In the genomic region with DNA sequence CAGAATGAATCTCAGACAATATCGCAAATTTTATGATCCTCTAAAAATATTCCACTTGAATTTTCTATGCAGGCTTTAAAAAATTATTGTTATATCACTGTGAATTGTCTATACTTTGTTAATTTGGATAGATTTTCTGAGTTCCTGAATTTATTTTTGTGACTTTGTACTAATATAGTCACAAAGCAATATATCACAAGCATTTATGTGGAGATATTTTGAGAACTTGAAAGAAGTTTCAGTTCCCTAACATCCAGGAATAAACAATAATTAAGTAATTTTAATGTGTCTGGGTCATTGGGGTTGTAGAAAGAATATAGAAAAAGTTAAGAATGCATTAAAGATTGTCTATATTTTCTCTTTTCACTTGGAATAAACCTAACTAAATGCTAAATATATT, we compare ENCODE assay signal across 24 cellular contexts. TPM values are rescaled to one million over a fixed set of nuclear protein-coding genes. Genes with fewer than 3 reads are reported as not detected.
"Had no signal": no experiment of that assay in that cellular context is flagged by ENCODE, and none has a peak within 500 bp of the region (broad histone marks: within the 10 kb centered on the region; RNA-seq: fewer than 3 reads in every experiment).

No MANE protein-coding gene starts in this region.

- H3K27me3 Mint-ChIP-seq: activated CD4-positive, alpha-beta memory T cell treated with anti-CD3 and anti-CD28 coated beads, Interleukin-2, amount 10 ng/mL, durations not matched to agents 7 days and 5 days; activated CD4-positive, alpha-beta T cell treated with anti-CD3 and anti-CD28 coated beads for 36 hours; activated naive CD4-positive, alpha-beta T cell treated with anti-CD3 and anti-CD28 coated beads, Interleukin-2, amount 10 ng/mL, durations not matched to agents 7 days and 5 days had no signal

- H3K27me3 ChIP-seq: brain microvascular endothelial cell, cardiac muscle cell had no signal

- H3K4me3 Mint-ChIP-seq: activated CD4-positive, alpha-beta memory T cell treated with anti-CD3 and anti-CD28 coated beads, Interleukin-2, amount 10 ng/mL, durations not matched to agents 7 days and 5 days; activated CD4-positive, alpha-beta T cell treated with anti-CD3 and anti-CD28 coated beads for 36 hours; activated naive CD4-positive, alpha-beta T cell treated with anti-CD3 and anti-CD28 coated beads, Interleukin-2, amount 10 ng/mL, durations not matched to agents 7 days and 5 days; activated naive CD8-positive, alpha-beta T cell treated with anti-CD3 and anti-CD28 coated beads for 36 hours; activated T-cell treated with anti-CD3 and anti-CD28 coated beads, Interleukin-2, amount 50 U/mL, for 72 hours had no signal

- H3K4me3 ChIP-seq: cardiac muscle cell, SK-N-MC had no signal

- H3K36me3 ChIP-seq: brain microvascular endothelial cell, cardiac muscle cell, WERI-Rb-1 had no signal

- H3K4me1 Mint-ChIP-seq: activated CD4-positive, alpha-beta memory T cell treated with anti-CD3 and anti-CD28 coated beads, Interleukin-2, amount 10 ng/mL, durations not matched to agents 7 days and 5 days; activated CD4-positive, alpha-beta T cell treated with anti-CD3 and anti-CD28 coated beads for 36 hours; activated naive CD4-positive, alpha-beta T cell treated with anti-CD3 and anti-CD28 coated beads, Interleukin-2, amount 10 ng/mL, durations not matched to agents 7 days and 5 days; activated naive CD8-positive, alpha-beta T cell treated with anti-CD3 and anti-CD28 coated beads for 36 hours had no signal

- H3K27ac ChIP-seq: brain microvascular endothelial cell, cardiac muscle cell, KMS-11, SK-N-MC, WERI-Rb-1 had no signal

- ATAC-seq: activated CD4-positive, alpha-beta T cell treated with anti-CD3 and anti-CD28 coated beads for 36 hours; activated T-cell treated with anti-CD3 and anti-CD28 coated beads, Interleukin-2, amount 50 U/mL, for 72 hours; Panc1; Right ventricle myocardium inferior had no signal

- H3K27ac Mint-ChIP-seq: activated CD4-positive, alpha-beta memory T cell treated with anti-CD3 and anti-CD28 coated beads, Interleukin-2, amount 10 ng/mL, durations not matched to agents 7 days and 5 days; activated CD4-positive, alpha-beta T cell treated with anti-CD3 and anti-CD28 coated beads for 36 hours; activated naive CD4-positive, alpha-beta T cell treated with anti-CD3 and anti-CD28 coated beads, Interleukin-2, amount 10 ng/mL, durations not matched to agents 7 days and 5 days; activated naive CD8-positive, alpha-beta T cell treated with anti-CD3 and anti-CD28 coated beads for 36 hours; activated T-cell treated with anti-CD3 and anti-CD28 coated beads, Interleukin-2, amount 50 U/mL, for 72 hours; activated T-helper 2 cell treated with anti-CD3 and anti-CD28 coated beads, Interferon-gamma antibody, Interleukin-2, Interleukin-4, amounts not matched to agents 10 μg/mL and 5 μg/mL and 100 μg/mL, durations not matched to agents 14 hours and 24 hours and 36 hours had no signal

- DNase-seq: activated CD4-positive, alpha-beta memory T cell treated with anti-CD3 and anti-CD28 coated beads, Interleukin-2, amount 10 ng/mL, durations not matched to agents 7 days and 5 days; activated CD4-positive, alpha-beta T cell treated with anti-CD3 and anti-CD28 coated beads for 36 hours; activated CD4-positive, alpha-beta T cell treated with anti-CD3 and anti-CD28 coated beads, Interleukin-2, amount 50 U/mL, for 1 hour; activated CD8-positive, alpha-beta memory T cell treated with anti-CD3 and anti-CD28 coated beads, Interleukin-2, amount 50 U/mL, for 4 hours; activated gamma-delta T cell treated with Interleukin-2 at 50 U/mL for 16 hours; activated naive CD4-positive, alpha-beta T cell treated with anti-CD3 and anti-CD28 coated beads, Interleukin-2, amount 10 ng/mL, durations not matched to agents 7 days and 5 days; activated naive CD8-positive, alpha-beta T cell treated with anti-CD3 and anti-CD28 coated beads for 36 hours; activated T-cell treated with anti-CD3 and anti-CD28 coated beads, Interleukin-2, amount 50 U/mL, for 72 hours; brain microvascular endothelial cell; NCI-H1092; NCI-H1694 treated with DMSO at 0.1 percent for 48 hours; NCI-H2029 treated with DMSO at 0.1 percent for 48 hours; NCI-H69; NK-92 treated with Interleukin-12 subunit alpha and Interleukin-12 subunit beta, amount 100 ng/mL, for 24 hours; OCI-M1; RPMI8226; T-helper 1 cell; WERI-Rb-1 had no signal

- H3K9me3 Mint-ChIP-seq: activated CD4-positive, alpha-beta memory T cell treated with anti-CD3 and anti-CD28 coated beads, Interleukin-2, amount 10 ng/mL, durations not matched to agents 7 days and 5 days; activated naive CD4-positive, alpha-beta T cell treated with anti-CD3 and anti-CD28 coated beads, Interleukin-2, amount 10 ng/mL, durations not matched to agents 7 days and 5 days; activated naive CD8-positive, alpha-beta T cell treated with anti-CD3 and anti-CD28 coated beads for 36 hours; activated T-helper 2 cell treated with anti-CD3 and anti-CD28 coated beads, Interferon-gamma antibody, Interleukin-2, Interleukin-4, amounts not matched to agents 10 μg/mL and 5 μg/mL and 100 μg/mL, durations not matched to agents 14 hours and 24 hours and 36 hours had no signal

RNA-seq across cellular contexts. Expression of a gene that starts 32.0 kb away (rescaled TPM):
- total RNA-seq: cardiac muscle cell, Right ventricle myocardium inferior had no signal
